8 cellular contexts compared by ENCODE assay signal in genomic region chr20:13468166-13468565, GRCh38.
"Had no signal": no experiment of that assay in that cellular context is flagged by ENCODE, and none has a peak within 500 bp of the region (broad histone marks: within the 10 kb centered on the region; RNA-seq: fewer than 3 reads in every experiment).

No MANE protein-coding gene starts in this region.

- H3K27ac ChIP-seq: HL-60 had no signal

- H3K27ac Mint-ChIP-seq: GM23338, H9, IgD-negative memory B cell had no signal

- H3K4me3 Mint-ChIP-seq: GM23338, H9, IgD-negative memory B cell had no signal

- H3K4me3 ChIP-seq: GM23338 had no signal

- H3K4me1 Mint-ChIP-seq: IgD-negative memory B cell had no signal

- H3K27me3 Mint-ChIP-seq: IgD-negative memory B cell had no signal

- DNase-seq: H9, HCEC 1CT had no signal

- ATAC-seq: GM23338, HepG2 had no signal

- H3K4me2 ChIP-seq: GM23338 had no signal

- FAIRE-seq: H1, H54, HepG2 had no signal
